ENCODE assay signal across 22 cellular contexts in the genomic region with DNA sequence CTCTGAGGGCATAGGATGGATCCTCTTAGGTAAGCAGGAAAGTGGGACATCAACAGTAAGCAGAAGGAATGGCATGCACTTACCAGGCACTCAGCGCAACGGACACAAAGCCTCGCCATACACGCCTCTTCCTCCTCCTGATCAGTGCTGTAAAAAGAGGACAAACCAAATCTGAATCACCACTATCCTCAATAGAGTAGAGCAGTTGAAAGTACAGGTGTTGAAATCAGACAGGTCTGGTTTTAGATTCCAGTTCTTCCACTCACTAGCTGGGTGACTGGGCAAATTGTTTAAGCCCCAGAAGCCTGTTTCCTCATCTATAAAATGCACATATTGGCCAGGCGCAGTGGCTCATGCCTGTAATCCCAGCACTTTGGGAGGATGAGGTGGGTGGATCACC. TPM values are rescaled to one million over a fixed set of nuclear protein-coding genes. Genes with fewer than 3 reads are reported as not detected.
A peak's percentile ranks its signal among the peaks of the same experiment; 100 is the strongest.
DNase-seq lines count a peak whose midpoint lies in the region; ATAC-seq and TF ChIP-seq lines count a peak whose summit lies in the region.
"Had no signal": no experiment of that assay in that cellular context is flagged by ENCODE, and none has a peak within 500 bp of the region (broad histone marks: within the 10 kb centered on the region; RNA-seq: fewer than 3 reads in every experiment).

No MANE protein-coding gene starts in this region.

- 92% methylated on average over 1 of the region's 5 CpGs for WGBS in mesenchymal stem cell

- no peak overlapping the region for H2BK15ac ChIP-seq in mesenchymal stem cell (ENCODE audit: low read depth, poor library complexity, severe bottlenecking)

- no peak overlapping the region for H3K4me2 ChIP-seq in mesenchymal stem cell (ENCODE audit: low read length, poor library complexity, severe bottlenecking)

- no peak overlapping the region for H3K4me3 ChIP-seq in CD8-positive, alpha-beta memory T cell (ENCODE audit: low read length)
- H3K4me3 ChIP-seq in mucosa of descending colon (no peak overlapping the region), mesenchymal stem cell (ENCODE audit: insufficient read depth in 1 of 2, low read depth in 1 of 2, low read length in 2 of 2) (no peak overlapping the region)
- H3K4me3 ChIP-seq: lower lobe of right lung had no signal

- TF ChIP-seq CTCF in mucosa of descending colon (IDR thresholded peaks at IDR 0.05), result no peak

- H3K9me3 ChIP-seq in CD8-positive, alpha-beta memory T cell (ENCODE audit: low read length), result no peaks in the 10 kb centered on the region
- H3K9me3 ChIP-seq in mucosa of descending colon, result no peaks in the 10 kb centered on the region
- no peaks in the 10 kb centered on the region for H3K9me3 ChIP-seq in mesenchymal stem cell (ENCODE audit: control insufficient read depth, low read length)
- H3K9me3 ChIP-seq: lower lobe of right lung had no signal

- H3K23ac ChIP-seq in mesenchymal stem cell (ENCODE audit: low read length in 2 of 2), result no peak overlapping the region

- no peak overlapping the region for H2BK12ac ChIP-seq in mesenchymal stem cell (ENCODE audit: low read length in 2 of 2)

- H3K27ac ChIP-seq in CD8-positive, alpha-beta memory T cell (ENCODE audit: low read depth, low read length), result no peak overlapping the region
- H3K27ac ChIP-seq in mesenchymal stem cell (ENCODE audit: low read length, poor library complexity, severe bottlenecking), result no peak overlapping the region
- H3K27ac ChIP-seq: lower lobe of right lung had no signal

- ATAC-seq in activated T-helper 17 cell treated with anti-CD3 and anti-CD28 coated beads, Interleukin-2, amount 50 U/mL, for 72 hours (replicated peaks), result peak; percentile 27
- ATAC-seq in mucosa of descending colon, result peak; percentile 78
- ATAC-seq in HG03095 (IDR thresholded peaks at IDR 0.05; ENCODE audit: unreplicated experiment), result no peak
- ATAC-seq: lower lobe of right lung, sciatic nerve had no signal

- peaks cover 19 to 37% (median 21%) of the 10 kb centered on the region in 3 donors for H3K4me1 Mint-ChIP-seq in CD8-positive, alpha-beta memory T cell
- peaks cover 24% of the 10 kb centered on the region for H3K4me1 Mint-ChIP-seq in activated T-helper 17 cell treated with anti-CD3 and anti-CD28 coated beads, Interleukin-2, amount 50 U/mL, for 72 hours
- H3K4me1 Mint-ChIP-seq: brain had no signal

- H3K27me3 Mint-ChIP-seq in CD8-positive, alpha-beta memory T cell, result no peaks in the 10 kb centered on the region
- H3K27me3 Mint-ChIP-seq in activated T-helper 17 cell treated with anti-CD3 and anti-CD28 coated beads, Interleukin-2, amount 50 U/mL, for 72 hours, result no peaks in the 10 kb centered on the region
- H3K27me3 Mint-ChIP-seq: IgD-negative memory B cell had no signal

- H2AK5ac ChIP-seq in mesenchymal stem cell (ENCODE audit: low read length, severe bottlenecking), result no peak overlapping the region

- no peaks in the 10 kb centered on the region for H3K27me3 ChIP-seq in CD8-positive, alpha-beta memory T cell (ENCODE audit: insufficient read depth, low read length, poor library complexity, severe bottlenecking)
- peaks cover 5 to 35% of the 10 kb centered on the region in 2 experiments for H3K27me3 ChIP-seq in mesenchymal stem cell (ENCODE audit: control insufficient read depth in 1 of 2, insufficient read depth in 1 of 2, low read length in 2 of 2)

- peaks cover 9 to 72% (median 21%) of the 10 kb centered on the region in 3 donors for H3K36me3 Mint-ChIP-seq in CD8-positive, alpha-beta memory T cell
- H3K36me3 Mint-ChIP-seq in activated T-helper 17 cell treated with anti-CD3 and anti-CD28 coated beads, Interleukin-2, amount 50 U/mL, for 72 hours (ENCODE audit: low read depth), result peaks cover 26% of the 10 kb centered on the region
- H3K36me3 Mint-ChIP-seq: brain had no signal

- H3K4ac ChIP-seq in mesenchymal stem cell (ENCODE audit: low read depth in 1 of 2, low read length in 2 of 2), result no peak overlapping the region

- H3K18ac ChIP-seq in mesenchymal stem cell (ENCODE audit: low read depth in 1 of 2, low read length in 2 of 2), result no peak overlapping the region

- DNase-seq in SIG-M5 treated with dmso at 0.1 percent for 504 hours (lab: John Stamatoyannopoulos, UW; ENCODE audit: unreplicated experiment) (peak; percentile 11), SIG-M5 (lab: John Stamatoyannopoulos, UW) (no peak), mucosa of descending colon (no peak), DMS79 (lab: John Stamatoyannopoulos, UW) (no peak), mesenchymal stem cell (no peak)
- no peak for DNase-seq in CD8-positive, alpha-beta memory T cell
- DNase-seq: 8988T; effector CD8-positive, alpha-beta T cell; lower lobe of right lung; NCI-H2081 treated with DMSO at 0.1 percent for 48 hours; NCI-H446 treated with DMSO at 0.1 percent for 48 hours; OCI-M1; posterior cingulate gyrus; SHP77; T-helper 1 cell had no signal

- no peaks in the 10 kb centered on the region for H3K79me1 ChIP-seq in mesenchymal stem cell (replicated peaks; ENCODE audit: low read length, poor library complexity, severe bottlenecking)

- CTCF ChIA-PET in CD8-positive, alpha-beta memory T cell (lab: Charles Lee), result no interaction called here

- H3K36me3 ChIP-seq in CD8-positive, alpha-beta memory T cell (ENCODE audit: insufficient read depth, low read length), result peaks cover 19% of the 10 kb centered on the region
- H3K36me3 ChIP-seq in mucosa of descending colon (ENCODE audit: low read depth) (no peaks in the 10 kb centered on the region), mesenchymal stem cell (ENCODE audit: control insufficient read depth in 1 of 2, insufficient read depth in 2 of 2, low read depth in 1 of 2, low read length in 2 of 2) (no peaks in the 10 kb centered on the region)

- H3K4me1 ChIP-seq in CD8-positive, alpha-beta memory T cell (ENCODE audit: insufficient read depth, low read length), result peaks cover 31% of the 10 kb centered on the region
- H3K4me1 ChIP-seq in mucosa of descending colon (ENCODE audit: low read depth), result no peaks in the 10 kb centered on the region
- no peaks in the 10 kb centered on the region for H3K4me1 ChIP-seq in mesenchymal stem cell (ENCODE audit: control insufficient read depth, insufficient read depth, low read depth, low read length)

- no peak overlapping the region for H4K8ac ChIP-seq in mesenchymal stem cell (ENCODE audit: low read length)

- intact Hi-C loops in mucosa of descending colon (cut with DNase I, micrococcal nuclease), result no loop called here

- POLR2A ChIA-PET in CD8-positive, alpha-beta memory T cell (lab: Charles Lee), result interaction anchor here (0.6 kb wide), 1 partner anchor 126 kb away, joined by 4 read pairs; a partner anchor contains a TSS

- H3K14ac ChIP-seq in mesenchymal stem cell (ENCODE audit: low read length in 2 of 2), result no peak overlapping the region

- peak overlapping the region in 5 of 8 donors; percentile 1 to 59 (median 52) for H3K27ac Mint-ChIP-seq in CD8-positive, alpha-beta memory T cell
- H3K27ac Mint-ChIP-seq in activated T-helper 17 cell treated with anti-CD3 and anti-CD28 coated beads, Interleukin-2, amount 50 U/mL, for 72 hours, result no peak overlapping the region
- H3K27ac Mint-ChIP-seq: brain, IgD-negative memory B cell had no signal

- no peak overlapping the region for H2BK5ac ChIP-seq in mesenchymal stem cell (ENCODE audit: low read depth, low read length, poor library complexity, severe bottlenecking)

- no peaks in the 10 kb centered on the region for H3K9me3 Mint-ChIP-seq in CD8-positive, alpha-beta memory T cell
- no peaks in the 10 kb centered on the region for H3K9me3 Mint-ChIP-seq in activated T-helper 17 cell treated with anti-CD3 and anti-CD28 coated beads, Interleukin-2, amount 50 U/mL, for 72 hours
- H3K9me3 Mint-ChIP-seq: brain, IgD-negative memory B cell, neural crest cell had no signal

- no peak overlapping the region for H2BK120ac ChIP-seq in mesenchymal stem cell (ENCODE audit: low read depth, low read length)

- no peak overlapping the region for H2AFZ ChIP-seq in mesenchymal stem cell (ENCODE audit: low read depth, low read length)

- H3K4me3 Mint-ChIP-seq in CD8-positive, alpha-beta memory T cell, result no peak overlapping the region
- H3K4me3 Mint-ChIP-seq in activated T-helper 17 cell treated with anti-CD3 and anti-CD28 coated beads, Interleukin-2, amount 50 U/mL, for 72 hours, result no peak overlapping the region
- H3K4me3 Mint-ChIP-seq: brain, IgD-negative memory B cell, neural crest cell had no signal

- H3K9ac ChIP-seq in mesenchymal stem cell (ENCODE audit: low read length), result no peak overlapping the region

- H4K91ac ChIP-seq in mesenchymal stem cell (ENCODE audit: low read length), result no peak overlapping the region

RNA-seq across cellular contexts. Expression of a gene that starts 8.6 kb away (rescaled TPM):
- 100 to 1,000 TPM; 363 to 387 TPM for total RNA-seq in CD8-positive, alpha-beta memory T cell
- 210 TPM for polyA plus RNA-seq in CD8-positive, alpha-beta memory T cell
- total RNA-seq in activated T-helper 17 cell treated with anti-CD3 and anti-CD28 coated beads, Interleukin-2, amount 50 U/mL, for 72 hours, result 100 to 1,000 TPM in 1 of 2 donors, 10 to 100 TPM in 1; 74.0 to 276 TPM
- total RNA-seq in mucosa of descending colon, result 10 to 100 TPM in 1 of 3 donors, 1 to 10 TPM in 2; 7.5 to 15.0 (median 7.7) TPM
- polyA plus RNA-seq in mesenchymal stem cell (2013, experiment 1 of 2), result not detected
- not detected for polyA plus RNA-seq in mesenchymal stem cell (2013, experiment 2 of 2)
- total RNA-seq: H4, neural crest cell had no signal

RNA-seq across cellular contexts. Expression of a gene that starts 18.8 kb away (rescaled TPM):
- total RNA-seq in CD8-positive, alpha-beta memory T cell, result 100 to 1,000 TPM; 113 to 119 TPM
- polyA plus RNA-seq in CD8-positive, alpha-beta memory T cell, result 10.6 TPM
- total RNA-seq in activated T-helper 17 cell treated with anti-CD3 and anti-CD28 coated beads, Interleukin-2, amount 50 U/mL, for 72 hours, result 100 to 1,000 TPM in 1 of 2 donors, 10 to 100 TPM in 1; 31.5 to 111 TPM
- 10 to 100 TPM in 1 of 3 donors, 1 to 10 TPM in 2; 4.9 to 19.6 (median 9.0) TPM for total RNA-seq in mucosa of descending colon
- 0.15 TPM for polyA plus RNA-seq in mesenchymal stem cell (2013, experiment 1 of 2)
- 0.11 TPM for polyA plus RNA-seq in mesenchymal stem cell (2013, experiment 2 of 2)

RNA-seq across cellular contexts. Expression of a gene that starts 30.7 kb away (rescaled TPM):
- total RNA-seq in CD8-positive, alpha-beta memory T cell, result 1 to 10 TPM; 4.5 to 5.5 TPM
- polyA plus RNA-seq in CD8-positive, alpha-beta memory T cell, result 0.36 TPM
- total RNA-seq in activated T-helper 17 cell treated with anti-CD3 and anti-CD28 coated beads, Interleukin-2, amount 50 U/mL, for 72 hours, result 10 to 100 TPM in 1 of 2 donors, 1 to 10 TPM in 1; 2.8 to 21.7 TPM
- total RNA-seq in mucosa of descending colon, result 10 to 100 TPM; 34.4 to 83.1 (median 72.4) TPM
- not detected for polyA plus RNA-seq in mesenchymal stem cell (2013, experiment 1 of 2)
- 0.03 TPM for polyA plus RNA-seq in mesenchymal stem cell (2013, experiment 2 of 2)
- total RNA-seq: neural crest cell had no signal
- polyA plus RNA-seq: IgD-negative memory B cell had no signal

RNA-seq across cellular contexts. Expression of a gene that starts 56.9 kb away (rescaled TPM):
- total RNA-seq in CD8-positive, alpha-beta memory T cell, result not detected
- not detected for polyA plus RNA-seq in CD8-positive, alpha-beta memory T cell
- under 1 TPM in 1 of 2 donors, not detected in 1; 0.11 TPM for total RNA-seq in activated T-helper 17 cell treated with anti-CD3 and anti-CD28 coated beads, Interleukin-2, amount 50 U/mL, for 72 hours
- 1 to 10 TPM in 1 of 3 donors, under 1 TPM in 2; 0.23 to 3.7 (median 0.34) TPM for total RNA-seq in mucosa of descending colon
- 0.01 TPM for polyA plus RNA-seq in mesenchymal stem cell (2013, experiment 1 of 2)
- polyA plus RNA-seq in mesenchymal stem cell (2013, experiment 2 of 2), result 0.01 TPM
- total RNA-seq: H4 had no signal
- polyA plus RNA-seq: IgD-negative memory B cell had no signal

Comparison
In these comparisons a context has a peak if more than half of its experiments do, and no peak if none do; other contexts are left out.
1. RNA of a gene that starts 8.6 kb away (total RNA-seq): 363 to 387 TPM in CD8-positive, alpha-beta memory T cell and 74.0 to 276 TPM in activated T-helper 17 cell treated with anti-CD3 and anti-CD28 coated beads, Interleukin-2, amount 50 U/mL, for 72 hours; 7.5 to 15.0 TPM in mucosa of descending colon; every median in the first group is over 4 times any median in the second.